Comparison of ENCODE assay signal across 1 cellular context in the genomic region with DNA sequence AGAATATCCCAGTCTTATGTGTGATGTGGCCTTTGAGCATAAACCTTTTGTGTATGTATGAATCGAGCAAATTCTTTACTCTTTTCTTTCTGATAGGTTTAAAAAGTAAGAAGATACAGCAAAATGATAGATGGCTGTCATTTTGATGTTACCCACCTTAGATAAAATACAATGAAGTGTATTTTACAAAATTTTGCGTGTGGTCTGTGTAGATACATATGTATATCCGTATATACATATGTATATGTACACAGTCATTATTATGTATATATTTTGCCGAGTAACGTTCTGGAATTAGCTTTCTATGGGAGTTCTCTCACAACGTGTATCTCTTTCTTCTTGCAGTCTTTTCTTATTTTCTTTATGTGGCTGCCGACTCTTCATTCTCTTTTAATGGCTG.
TF ChIP-seq lines count a peak whose summit lies in the region.

No MANE protein-coding gene starts in this region.

TF ChIP-seq in GM23338, 12 proteins besides CTCF, POLR2A, EP300 and RAD21 (continued from another document):
- TF ChIP-seq, protein P1, sequence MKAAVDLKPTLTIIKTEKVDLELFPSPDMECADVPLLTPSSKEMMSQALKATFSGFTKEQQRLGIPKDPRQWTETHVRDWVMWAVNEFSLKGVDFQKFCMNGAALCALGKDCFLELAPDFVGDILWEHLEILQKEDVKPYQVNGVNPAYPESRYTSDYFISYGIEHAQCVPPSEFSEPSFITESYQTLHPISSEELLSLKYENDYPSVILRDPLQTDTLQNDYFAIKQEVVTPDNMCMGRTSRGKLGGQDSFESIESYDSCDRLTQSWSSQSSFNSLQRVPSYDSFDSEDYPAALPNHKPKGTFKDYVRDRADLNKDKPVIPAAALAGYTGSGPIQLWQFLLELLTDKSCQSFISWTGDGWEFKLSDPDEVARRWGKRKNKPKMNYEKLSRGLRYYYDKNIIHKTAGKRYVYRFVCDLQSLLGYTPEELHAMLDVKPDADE (IDR thresholded peaks at IDR 0.05), result no peak
- no peak for TF ChIP-seq ZNF331 (CRISPR knock-in tag; IDR thresholded peaks at IDR 0.05; ENCODE audit: low read depth)
